Comparison of ENCODE assay signal across 8 cellular contexts in genomic region chr11:47514825-47515647, GRCh38. TPM values are rescaled to one million over a fixed set of nuclear protein-coding genes. Genes with fewer than 3 reads are reported as not detected.
DNase-seq lines count a peak whose midpoint lies in the region; ATAC-seq, FAIRE-seq and TF ChIP-seq lines count a peak whose summit lies in the region.

No MANE protein-coding gene starts in this region.

- no peaks in the 10 kb centered on the region for H3K9me3 ChIP-seq in OCI-LY3 (ENCODE audit: insufficient read depth, low read length)
- no peaks in the 10 kb centered on the region for H3K9me3 ChIP-seq in mesenchymal stem cell (ENCODE audit: control insufficient read depth, low read length)

- H3K4me3 ChIP-seq in HFF-Myc (replicated peaks; ENCODE audit: low read depth, low read length) (no peak overlapping the region), OCI-LY3 (ENCODE audit: low read length) (peak overlapping the region; percentile 75), mesenchymal stem cell (ENCODE audit: insufficient read depth in 1 of 2, low read depth in 1 of 2, low read length in 2 of 2) (no peak overlapping the region)

- H3K9me3 Mint-ChIP-seq in brain = peaks cover 0 to 2% (median 0%) of the 10 kb centered on the region in 5 experiments

- no peak for ATAC-seq in GM19467 (IDR thresholded peaks at IDR 0.05; ENCODE audit: unreplicated experiment)

- H3K27me3 Mint-ChIP-seq in brain = no peaks in the 10 kb centered on the region

- H3K79me1 ChIP-seq in mesenchymal stem cell (replicated peaks; ENCODE audit: low read length, poor library complexity, severe bottlenecking) = no peaks in the 10 kb centered on the region

- peak overlapping the region in 1 of 2 experiments; percentile 49 for H2BK12ac ChIP-seq in mesenchymal stem cell (ENCODE audit: low read length in 2 of 2)

- H3K36me3 Mint-ChIP-seq in brain = peaks cover 11% of the 10 kb centered on the region

- peaks cover 95% of the 10 kb centered on the region for H3K79me2 ChIP-seq in OCI-LY3 (ENCODE audit: low read length)

- 76% methylated on average over 3 of the region's 5 CpGs for WGBS in mesenchymal stem cell

- H2BK5ac ChIP-seq in mesenchymal stem cell (ENCODE audit: low read depth, low read length, poor library complexity, severe bottlenecking) = no peak overlapping the region

- DNase-seq in DMS 273 (lab: John Stamatoyannopoulos, UW; ENCODE audit: unreplicated experiment) = peak; percentile 86
- peak; percentile 65 for DNase-seq in HFF-Myc (ENCODE audit: extremely low read depth, low read depth)
- DNase-seq in mesenchymal stem cell = peak; percentile 91
- peak; percentile 27 for DNase-seq in urothelium cell line (ENCODE audit: low spot score)
- DNase-seq in occipital lobe (lab: John Stamatoyannopoulos, UW) = no peak

- H2AFZ ChIP-seq in OCI-LY3 (ENCODE audit: low read depth, low read length) = no peak overlapping the region
- H2AFZ ChIP-seq in mesenchymal stem cell (ENCODE audit: low read depth, low read length) = no peak overlapping the region

- H3K14ac ChIP-seq in mesenchymal stem cell (ENCODE audit: low read length in 2 of 2) = no peak overlapping the region

- H4K20me1 ChIP-seq in OCI-LY3 (ENCODE audit: insufficient read depth, low read length) = no peaks in the 10 kb centered on the region

- no peak for TF ChIP-seq CTCF in HFF-Myc (IDR thresholded peaks at IDR 0.05; ENCODE audit: low read depth, low read length, missing control alignments)
- peak; percentile 24 for TF ChIP-seq CTCF in OCI-LY3 (IDR thresholded peaks at IDR 0.05; ENCODE audit: low read depth, low read length)
- TF ChIP-seq CTCF in brain (conservative IDR thresholded peaks at IDR 0.05) = no peak

- H3K4me1 Mint-ChIP-seq in brain = peaks cover 74% of the 10 kb centered on the region

- no peak overlapping the region for H4K91ac ChIP-seq in mesenchymal stem cell (ENCODE audit: low read length)

- FAIRE-seq in urothelium cell line (lab: Jason Lieb, UNC) = no peak

- H3K4me2 ChIP-seq in OCI-LY3 (ENCODE audit: low read length) (peak overlapping the region; percentile 72), mesenchymal stem cell (ENCODE audit: low read length, poor library complexity, severe bottlenecking) (no peak overlapping the region)

- peak overlapping the region in 1 of 2 experiments; percentile 82 for H3K18ac ChIP-seq in mesenchymal stem cell (ENCODE audit: low read depth in 1 of 2, low read length in 2 of 2)

- no peak overlapping the region for H2BK15ac ChIP-seq in mesenchymal stem cell (ENCODE audit: low read depth, poor library complexity, severe bottlenecking)

- H3K9ac ChIP-seq in OCI-LY3 (ENCODE audit: low read length) (peak overlapping the region; percentile 76), mesenchymal stem cell (ENCODE audit: low read length) (peak overlapping the region; percentile 30)

- H4K8ac ChIP-seq in mesenchymal stem cell (ENCODE audit: low read length) = no peak overlapping the region

- no peak overlapping the region for H2BK120ac ChIP-seq in mesenchymal stem cell (ENCODE audit: low read depth, low read length)

- no peak overlapping the region for H2AK5ac ChIP-seq in mesenchymal stem cell (ENCODE audit: low read length, severe bottlenecking)

- no peaks in the 10 kb centered on the region for H3K27me3 ChIP-seq in OCI-LY3 (ENCODE audit: low read depth, low read length)
- H3K27me3 ChIP-seq in mesenchymal stem cell (ENCODE audit: control insufficient read depth in 1 of 2, insufficient read depth in 1 of 2, low read length in 2 of 2) = no peaks in the 10 kb centered on the region

- H3K27ac Mint-ChIP-seq in brain = peak overlapping the region; percentile 18 to 88 (median 79)

- H3K4me3 Mint-ChIP-seq in brain = peak overlapping the region in 3 of 5 experiments; percentile 3 to 30 (median 25)

- H3K27ac ChIP-seq in OCI-LY3 (ENCODE audit: low read length) = peak overlapping the region; percentile 98
- H3K27ac ChIP-seq in mesenchymal stem cell (ENCODE audit: low read length, poor library complexity, severe bottlenecking) = peak overlapping the region; percentile 13

- H3K36me3 ChIP-seq in OCI-LY3 (replicated peaks; ENCODE audit: low read depth, low read length) = peaks cover 11% of the 10 kb centered on the region
- peaks cover 4 to 14% of the 10 kb centered on the region in 2 experiments for H3K36me3 ChIP-seq in mesenchymal stem cell (ENCODE audit: control insufficient read depth in 1 of 2, insufficient read depth in 2 of 2, low read depth in 1 of 2, low read length in 2 of 2)

- H3K23ac ChIP-seq in mesenchymal stem cell (ENCODE audit: low read length in 2 of 2) = no peak overlapping the region

- H3K4me1 ChIP-seq in OCI-LY3 (ENCODE audit: low read length) = peaks cover 88% of the 10 kb centered on the region
- H3K4me1 ChIP-seq in mesenchymal stem cell (ENCODE audit: control insufficient read depth, insufficient read depth, low read depth, low read length) = peaks cover 17% of the 10 kb centered on the region

- no peak overlapping the region for H3K4ac ChIP-seq in mesenchymal stem cell (ENCODE audit: low read depth in 1 of 2, low read length in 2 of 2)

RNA-seq across cellular contexts. Expression of gene CELF1, which starts 37.9 kb away (rescaled TPM):
- 47.2 TPM for polyA plus RNA-seq in brain (ENCODE audit: insufficient read depth, low read depth, low replicate concordance)
- 44.3 TPM for polyA plus RNA-seq in mesenchymal stem cell (2013, experiment 1 of 2)
- 44.0 TPM for polyA plus RNA-seq in mesenchymal stem cell (2013, experiment 2 of 2)
- total RNA-seq in occipital lobe = 246 TPM

RNA-seq across cellular contexts. Expression of gene PTPMT1, which starts 50.4 kb away (rescaled TPM):
- 52.2 TPM for polyA plus RNA-seq in brain (ENCODE audit: insufficient read depth, low read depth, low replicate concordance)
- polyA plus RNA-seq in mesenchymal stem cell (2013, experiment 1 of 2) = 55.4 TPM
- 56.2 TPM for polyA plus RNA-seq in mesenchymal stem cell (2013, experiment 2 of 2)
- 25.3 TPM for total RNA-seq in occipital lobe
